15 cellular contexts compared by ENCODE assay signal in the genomic region with DNA sequence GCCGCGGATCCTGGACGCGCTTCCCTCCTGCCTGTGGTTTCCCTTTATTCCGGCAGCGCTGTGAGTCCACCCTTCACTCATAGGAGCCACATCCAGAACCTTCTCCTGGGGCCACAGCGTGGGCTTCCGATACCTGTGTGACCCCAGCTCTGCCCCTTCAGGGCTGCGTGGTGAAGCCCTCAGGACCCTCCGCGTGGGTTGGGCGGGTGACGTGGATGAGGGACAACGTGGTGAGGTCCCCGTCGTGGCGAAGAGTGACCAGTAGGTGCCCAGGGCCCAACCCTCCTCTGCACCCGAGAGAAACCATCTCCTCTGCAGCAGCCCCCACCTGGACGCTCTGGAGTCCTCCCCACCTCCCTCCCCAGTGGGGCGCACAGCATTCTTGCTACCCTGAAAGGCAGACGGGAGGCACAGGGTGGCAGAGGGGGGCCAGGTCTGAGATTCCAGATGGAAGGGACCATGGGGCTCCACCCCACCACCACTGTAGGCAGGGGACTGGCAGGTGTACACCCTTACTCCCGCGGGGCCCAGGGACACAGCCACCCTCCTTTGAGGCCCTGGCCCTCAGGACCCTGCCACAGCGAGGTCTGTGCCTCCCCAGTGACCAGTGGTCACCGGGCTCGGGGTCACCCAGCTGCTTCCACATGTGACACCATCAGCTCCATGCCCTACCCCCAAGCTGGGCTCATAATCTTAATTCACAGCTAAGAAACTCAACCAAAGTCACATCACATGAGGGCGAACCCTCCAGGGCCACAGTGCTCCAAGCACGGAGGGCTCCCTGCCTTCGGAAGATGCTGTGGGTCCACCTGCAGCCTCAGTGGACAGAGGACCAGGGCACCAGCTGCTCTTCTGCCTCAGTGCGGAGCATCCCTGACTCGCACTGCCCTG. TPM values are rescaled to one million over a fixed set of nuclear protein-coding genes. Genes with fewer than 3 reads are reported as not detected.
DNase-seq lines count a peak whose midpoint lies in the region; ATAC-seq lines count a peak whose summit lies in the region.
"Had no signal": no experiment of that assay in that cellular context is flagged by ENCODE, and none has a peak within 500 bp of the region (broad histone marks: within the 10 kb centered on the region; RNA-seq: fewer than 3 reads in every experiment).

No MANE protein-coding gene starts in this region.

- H3K23ac ChIP-seq in neuronal stem cell (ENCODE audit: low read depth, low read length, poor library complexity), result peak overlapping the region; percentile 60

- no peak overlapping the region for H2BK5ac ChIP-seq in neuronal stem cell (ENCODE audit: low read length)

- H3K14ac ChIP-seq in neuronal stem cell (ENCODE audit: low read length), result peak overlapping the region; percentile 39

- H3K79me1 ChIP-seq in neuronal stem cell (ENCODE audit: low read depth, low read length), result peaks cover 3% of the 10 kb centered on the region

- no peaks in the 10 kb centered on the region for H3K9me3 Mint-ChIP-seq in CD4-positive, alpha-beta memory T cell
- H3K9me3 Mint-ChIP-seq in effector memory CD8-positive, alpha-beta T cell, result no peaks in the 10 kb centered on the region

- no CpG with 5 or more reads among the region's 31 CpGs for WGBS in neuronal stem cell (ENCODE audit: extremely low coverage in 2 of 2, insufficient read length in 2 of 2, insufficient replicate concordance in 1 of 2), 2 donors

- DNase-seq in CD4-positive, alpha-beta memory T cell, result no peak
- no peak for DNase-seq in effector memory CD8-positive, alpha-beta T cell
- DNase-seq in neuronal stem cell (ENCODE audit: low spot score), result no peak
- no peak for DNase-seq in Ammon's horn (ENCODE audit: low spot score)
- DNase-seq in pons (ENCODE audit: low spot score), result no peak
- DNase-seq: gastrocnemius medialis; HCEC 1CT; KBM-7; left colon; NCI-H2107; NK-92 treated with Interleukin-12 subunit alpha and Interleukin-12 subunit beta, amount 100 ng/mL, for 24 hours; stimulated activated CD4-positive, alpha-beta T cell treated with anti-CD3 and anti-CD28 coated beads, Interleukin-4, amount 100 ng/mL, for 4 hours had no signal

- H3K27me3 Mint-ChIP-seq in CD4-positive, alpha-beta memory T cell, result no peaks in the 10 kb centered on the region
- peaks cover 0 to 7% of the 10 kb centered on the region in 2 donors for H3K27me3 Mint-ChIP-seq in effector memory CD8-positive, alpha-beta T cell

- H3K18ac ChIP-seq in neuronal stem cell (ENCODE audit: low read length), result peak overlapping the region; percentile 80

- H3K27ac Mint-ChIP-seq in CD4-positive, alpha-beta memory T cell, result peak overlapping the region in 5 of 7 donors; percentile 31 to 85 (median 83)
- peak overlapping the region in 1 of 2 donors; percentile 26 for H3K27ac Mint-ChIP-seq in effector memory CD8-positive, alpha-beta T cell

- no peak for ATAC-seq in effector memory CD8-positive, alpha-beta T cell (replicated peaks)
- no peak for ATAC-seq in esophagus mucosa
- ATAC-seq in HG03354 (IDR thresholded peaks at IDR 0.05; ENCODE audit: poor library complexity, severe bottlenecking, unreplicated experiment), result no peak
- ATAC-seq: gastrocnemius medialis, left colon had no signal

- peak overlapping the region; percentile 22 for H2BK12ac ChIP-seq in neuronal stem cell (ENCODE audit: low read length)

- peak overlapping the region in 1 of 2 donors; percentile 47 for H3K4me3 ChIP-seq in CD4-positive, alpha-beta memory T cell (ENCODE audit: low read length in 2 of 2)
- H3K4me3 ChIP-seq in HUES48 (ENCODE audit: low read depth, low read length) (peak overlapping the region; percentile 61; the same call in 1 of the 2 replicates), neuronal stem cell (ENCODE audit: low read length in 2 of 2) (peak overlapping the region in 1 of 2 donors; percentile 33)

- H3K4ac ChIP-seq in neuronal stem cell (ENCODE audit: low read length), result no peak overlapping the region

- no peak overlapping the region for H3K27ac ChIP-seq in CD4-positive, alpha-beta memory T cell (ENCODE audit: low read depth, low read length)
- H3K27ac ChIP-seq in HUES48 (ENCODE audit: low read depth, low read length), result no peak overlapping the region
- no peak overlapping the region for H3K27ac ChIP-seq in neuronal stem cell (replicated peaks; ENCODE audit: low read length)
- H3K27ac ChIP-seq: gastrocnemius medialis had no signal

- no peaks in the 10 kb centered on the region for H3K27me3 ChIP-seq in CD4-positive, alpha-beta memory T cell (ENCODE audit: insufficient read depth, low read length)
- peaks cover 76% of the 10 kb centered on the region for H3K27me3 ChIP-seq in HUES48 (ENCODE audit: control insufficient read depth, insufficient read depth, low read length)
- peaks cover 36 to 75% (median 73%) of the 10 kb centered on the region in 3 experiments for H3K27me3 ChIP-seq in neuronal stem cell (ENCODE audit: control insufficient read depth in 3 of 3, insufficient read depth in 3 of 3, low read depth in 1 of 3, low read length in 3 of 3)

- CTCF ChIA-PET in CD4-positive, alpha-beta memory T cell (lab: Charles Lee; ENCODE audit: partially characterized antibody), result interaction anchor here (1.9 kb wide), 1 partner anchor 8 kb away, joined by 6 read pairs; no protein-coding TSS in a partner anchor

- H2AK5ac ChIP-seq in neuronal stem cell (ENCODE audit: low read depth, low read length), result peak overlapping the region; percentile 76

- no peak overlapping the region for H4K91ac ChIP-seq in neuronal stem cell (ENCODE audit: low read depth, low read length, poor library complexity)

- H2BK15ac ChIP-seq in neuronal stem cell (ENCODE audit: low read length), result peak overlapping the region; percentile 39

- no peak overlapping the region for H2BK120ac ChIP-seq in neuronal stem cell (ENCODE audit: low read depth, low read length)

- H3K4me3 Mint-ChIP-seq in CD4-positive, alpha-beta memory T cell, result peak overlapping the region; percentile 61 to 88 (median 69)
- H3K4me3 Mint-ChIP-seq in effector memory CD8-positive, alpha-beta T cell, result peak overlapping the region; percentile 48 to 69

- no peak overlapping the region for H4K8ac ChIP-seq in neuronal stem cell (ENCODE audit: low read depth, low read length)

- peaks cover 19% of the 10 kb centered on the region for H3K4me1 ChIP-seq in CD4-positive, alpha-beta memory T cell (ENCODE audit: insufficient read depth, low read length)
- H3K4me1 ChIP-seq in HUES48 (ENCODE audit: control insufficient read depth, insufficient read depth, low read length), result peaks cover 7% of the 10 kb centered on the region
- H3K4me1 ChIP-seq in neuronal stem cell (ENCODE audit: control insufficient read depth in 2 of 2, insufficient read depth in 1 of 2, low read depth in 1 of 2, low read length in 2 of 2), result peaks cover 2 to 9% of the 10 kb centered on the region in 2 donors

- no peak overlapping the region for H3K4me2 ChIP-seq in neuronal stem cell (ENCODE audit: insufficient read depth, low read length, poor library complexity, severe bottlenecking)

- H2AFZ ChIP-seq in neuronal stem cell (ENCODE audit: low read length), result peak overlapping the region; percentile 53

- peaks cover 16 to 53% (median 31%) of the 10 kb centered on the region in 4 donors for H3K4me1 Mint-ChIP-seq in CD4-positive, alpha-beta memory T cell
- H3K4me1 Mint-ChIP-seq in effector memory CD8-positive, alpha-beta T cell (ENCODE audit: low read depth in 2 of 2), result peaks cover 13 to 23% of the 10 kb centered on the region in 2 donors

- H3K36me3 ChIP-seq in CD4-positive, alpha-beta memory T cell (ENCODE audit: insufficient read depth, low read length), result no peaks in the 10 kb centered on the region
- H3K36me3 ChIP-seq in HUES48 (ENCODE audit: control insufficient read depth, insufficient read depth, low read length) (no peaks in the 10 kb centered on the region), neuronal stem cell (replicated peaks in 1 of 2; ENCODE audit: control insufficient read depth in 2 of 2, insufficient read depth in 2 of 2, low read length in 2 of 2) (no peaks in the 10 kb centered on the region)
- H3K36me3 ChIP-seq: gastrocnemius medialis had no signal

- intact Hi-C loops in CD4-positive, alpha-beta memory T cell (cut with micrococcal nuclease), result no loop called here

- H3K36me3 Mint-ChIP-seq in CD4-positive, alpha-beta memory T cell, result peaks cover 0 to 4% of the 10 kb centered on the region in 2 donors
- H3K36me3 Mint-ChIP-seq in effector memory CD8-positive, alpha-beta T cell (ENCODE audit: insufficient read depth), result peaks cover 10% of the 10 kb centered on the region

- POLR2A ChIA-PET in CD4-positive, alpha-beta memory T cell (lab: Charles Lee; ENCODE audit: partially characterized antibody), result interaction anchor here (0.5 to 2.6 kb wide), 4 partner anchors 11 to 745 kb away, joined by 3 to 14 read pairs (median 4); no protein-coding TSS in a partner anchor

- H3K9ac ChIP-seq in HUES48 (ENCODE audit: low read depth, low read length), result no peak overlapping the region
- no peak overlapping the region for H3K9ac ChIP-seq in neuronal stem cell (ENCODE audit: low read depth, low read length, poor library complexity)

- H3K9me3 ChIP-seq in CD4-positive, alpha-beta memory T cell (ENCODE audit: control insufficient read depth in 1 of 2, low read length in 2 of 2), result no peaks in the 10 kb centered on the region
- H3K9me3 ChIP-seq in HUES48 (ENCODE audit: control insufficient read depth, insufficient read depth, low read length) (no peaks in the 10 kb centered on the region), neuronal stem cell (replicated peaks in 1 of 2; ENCODE audit: control insufficient read depth in 2 of 2, insufficient read depth in 1 of 2, low read depth in 1 of 2, low read length in 2 of 2) (peaks cover 4 to 5% of the 10 kb centered on the region in 2 donors)
- H3K9me3 ChIP-seq: gastrocnemius medialis had no signal

RNA-seq across cellular contexts. Expression of a gene that starts 3.4 kb away (rescaled TPM):
- total RNA-seq in CD4-positive, alpha-beta memory T cell, result 10 to 100 TPM; 17.7 to 18.6 TPM
- polyA plus RNA-seq in CD4-positive, alpha-beta memory T cell, result 10 to 100 TPM in 1 of 2 donors, 1 to 10 TPM in 1; 6.7 to 10.0 TPM
- 22.2 TPM for polyA plus RNA-seq in neuronal stem cell (2013, experiment 1 of 2)
- 22.3 TPM for polyA plus RNA-seq in neuronal stem cell (2013, experiment 2 of 2)
- 9.0 TPM for total RNA-seq in esophagus mucosa

RNA-seq across cellular contexts. Expression of a gene that starts 22.6 kb away (rescaled TPM):
- total RNA-seq in CD4-positive, alpha-beta memory T cell, result 10 to 100 TPM; 84.0 to 88.1 TPM
- polyA plus RNA-seq in CD4-positive, alpha-beta memory T cell, result 1 to 10 TPM in 1 of 2 donors, under 1 TPM in 1; 0.94 to 5.1 TPM
- polyA plus RNA-seq in neuronal stem cell (2013, experiment 1 of 2), result 21.8 TPM
- polyA plus RNA-seq in neuronal stem cell (2013, experiment 2 of 2), result 22.7 TPM
- 23.8 TPM for total RNA-seq in esophagus mucosa
